In genomic region chr3:185632996-185633395, GRCh38 we compare ENCODE assay signal across 24 cellular contexts.
"Had no signal": no experiment of that assay in that cellular context is flagged by ENCODE, and none has a peak within 500 bp of the region (broad histone marks: within the 10 kb centered on the region; RNA-seq: fewer than 3 reads in every experiment).

No MANE protein-coding gene starts in this region.

- DNase-seq: activated CD4-positive, alpha-beta T cell treated with anti-CD3 and anti-CD28 coated beads, Interleukin-2, amount 50 U/mL, for 1 hour; activated CD8-positive, alpha-beta memory T cell treated with anti-CD3 and anti-CD28 coated beads, Interleukin-2, amount 50 U/mL, for 48 hours; activated gamma-delta T cell; activated T-cell treated with anti-CD3 and anti-CD28 coated beads, Interleukin-2, amount 50 U/mL, for 24 hours; anterior cingulate cortex; dermis blood vessel endothelial cell; effector CD4-positive, alpha-beta T cell; esophagus squamous epithelium; foreskin melanocyte; heart right ventricle; kidney glomerular epithelial cell; naive B cell; occipital lobe; psoas muscle; stimulated activated naive CD4-positive, alpha-beta T cell treated with Interleukin-2 at 50 U/mL for 16 hours; T-helper 1 cell; uterus had no signal

- H3K4me1 Mint-ChIP-seq: naive B cell had no signal

- H3K4me1 ChIP-seq: neural progenitor cell, parathyroid adenoma, psoas muscle, uterus had no signal

- H3K4me3 Mint-ChIP-seq: activated naive CD4-positive, alpha-beta T cell treated with anti-CD3 and anti-CD28 coated beads, Interleukin-2, amount 50 U/mL, for 24 hours; activated T-cell treated with anti-CD3 and anti-CD28 coated beads, Interleukin-2, amount 50 U/mL, for 24 hours; naive B cell; neural progenitor cell; type B pancreatic cell had no signal

- H3K9me3 ChIP-seq: esophagus squamous epithelium, heart right ventricle, psoas muscle, uterus had no signal

- H3K9me3 Mint-ChIP-seq: activated naive CD4-positive, alpha-beta T cell treated with anti-CD3 and anti-CD28 coated beads, Interleukin-2, amount 50 U/mL, for 24 hours; activated T-cell treated with anti-CD3 and anti-CD28 coated beads, Interleukin-2, amount 50 U/mL, for 24 hours; neural progenitor cell; type B pancreatic cell had no signal

- H3K36me3 ChIP-seq: neural progenitor cell, uterus had no signal

- ATAC-seq: activated CD4-positive, CD25-positive, alpha-beta regulatory T cell treated with anti-CD3 and anti-CD28 coated beads, Interleukin-2, amount 50 U/mL, for 24 hours; heart right ventricle; left lobe of liver; psoas muscle had no signal

- H3K27ac Mint-ChIP-seq: activated naive CD4-positive, alpha-beta T cell treated with anti-CD3 and anti-CD28 coated beads, Interleukin-2, amount 50 U/mL, for 24 hours; activated T-cell treated with anti-CD3 and anti-CD28 coated beads, Interleukin-2, amount 50 U/mL, for 24 hours; neural progenitor cell; type B pancreatic cell had no signal

- H3K27me3 Mint-ChIP-seq: activated naive CD4-positive, alpha-beta T cell treated with anti-CD3 and anti-CD28 coated beads, Interleukin-2, amount 50 U/mL, for 24 hours; activated T-cell treated with anti-CD3 and anti-CD28 coated beads, Interleukin-2, amount 50 U/mL, for 24 hours; naive B cell; type B pancreatic cell had no signal

- H3K4me3 ChIP-seq: esophagus squamous epithelium, heart right ventricle, lung, neural progenitor cell, psoas muscle, uterus had no signal
